In genomic region chr5:139403787-139404483, GRCh38 we compare ENCODE assay signal across 8 cellular contexts. TPM values are rescaled to one million over a fixed set of nuclear protein-coding genes. Genes with fewer than 3 reads are reported as not detected.
DNase-seq lines count a peak whose midpoint lies in the region; ATAC-seq, FAIRE-seq and TF ChIP-seq lines count a peak whose summit lies in the region.

A gene with protein sequence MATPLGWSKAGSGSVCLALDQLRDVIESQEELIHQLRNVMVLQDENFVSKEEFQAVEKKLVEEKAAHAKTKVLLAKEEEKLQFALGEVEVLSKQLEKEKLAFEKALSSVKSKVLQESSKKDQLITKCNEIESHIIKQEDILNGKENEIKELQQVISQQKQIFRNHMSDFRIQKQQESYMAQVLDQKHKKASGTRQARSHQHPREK (minus strand): TSS chr5:139404089. CDS start chr5:139404060, 29 bp downstream.

- H3K9me3 ChIP-seq in OCI-LY1 (ENCODE audit: low read length), result no peaks in the 10 kb centered on the region

- peak within 1 kb of the TSS; percentile 99 for H3K27ac Mint-ChIP-seq in endothelial cell (ENCODE audit: unreplicated experiment)

- peak within 1 kb of the TSS; percentile 89 for H3K27ac ChIP-seq in OCI-LY1 (ENCODE audit: low read depth, low read length, poor library complexity, severe bottlenecking)

- peaks cover 38% of the 10 kb centered on the region for H3K4me1 ChIP-seq in OCI-LY1 (ENCODE audit: insufficient read depth, low read length, severe bottlenecking)

- peaks cover 6% of the 10 kb centered on the region for H3K36me3 Mint-ChIP-seq in endothelial cell (ENCODE audit: low read depth, unreplicated experiment)

- H3K4me2 ChIP-seq in OCI-LY1 (ENCODE audit: low read length), result peak within 1 kb of the TSS; percentile 84

- peak within 1 kb of the TSS; percentile 8; the same call in 1 of the 2 replicates for H2AFZ ChIP-seq in OCI-LY1 (ENCODE audit: low read length)

- peak; percentile 80 for ATAC-seq in GM21526 (IDR thresholded peaks at IDR 0.05; ENCODE audit: low FRiP score, unreplicated experiment)

- TF ChIP-seq CTCF in D721Med (IDR thresholded peaks at IDR 0.05; ENCODE audit: insufficient read depth, missing control alignments) (no peak), OCI-LY1 (IDR thresholded peaks at IDR 0.05; ENCODE audit: low read length) (no peak), endothelial cell (IDR thresholded peaks at IDR 0.05; ENCODE audit: unreplicated experiment) (no peak)

- H3K27me3 ChIP-seq in OCI-LY1 (ENCODE audit: insufficient read depth, low read length), result no peaks in the 10 kb centered on the region

- peaks cover 6% of the 10 kb centered on the region for H3K27me3 Mint-ChIP-seq in endothelial cell (ENCODE audit: unreplicated experiment)

- peaks cover 23% of the 10 kb centered on the region for H3K4me1 Mint-ChIP-seq in endothelial cell (ENCODE audit: unreplicated experiment)

- peak within 1 kb of the TSS; percentile 90 for H3K4me3 Mint-ChIP-seq in endothelial cell (ENCODE audit: unreplicated experiment)

- no peaks in the 10 kb centered on the region for H3K9me2 ChIP-seq in OCI-LY1 (ENCODE audit: low read depth, low read length)

- DNase-seq in D721Med (ENCODE audit: insufficient read length, low spot score) (peak; percentile 90), HuH-7 (ENCODE audit: low spot score) (peak; percentile 94), activated T-cell treated with anti-CD3 and anti-CD28 coated beads for 1 hour (ENCODE audit: low read depth) (peak; percentile 97), endothelial cell (ENCODE audit: low spot score) (peak; percentile 96), midbrain (lab: John Stamatoyannopoulos, UW) (peak; percentile 98)
- peak; percentile 98 for DNase-seq in stimulated activated CD8-positive, alpha-beta memory T cell treated with anti-CD3 and anti-CD28 coated beads, Interleukin-15, amount 100 ng/mL, for 48 hours (ENCODE audit: low read depth in 2 of 2)

- peak within 1 kb of the TSS; percentile 58 for H3K9ac ChIP-seq in OCI-LY1 (ENCODE audit: low read length)

- no peaks in the 10 kb centered on the region for H3F3A ChIP-seq in OCI-LY1 (ENCODE audit: insufficient read depth, low read length)

- H3K79me2 ChIP-seq in OCI-LY1 (ENCODE audit: insufficient read depth, low read length), result no peaks in the 10 kb centered on the region

- H3K9me3 Mint-ChIP-seq in endothelial cell (ENCODE audit: unreplicated experiment), result no peaks in the 10 kb centered on the region

- no peak for FAIRE-seq in D721Med (lab: Jason Lieb, UNC)

- H3K4me3 ChIP-seq in OCI-LY1 (ENCODE audit: low read depth, low read length, poor library complexity, severe bottlenecking), result peak within 1 kb of the TSS; percentile 62

- H3K36me3 ChIP-seq in OCI-LY1 (ENCODE audit: insufficient read depth, low read length), result no peaks in the 10 kb centered on the region

- H4K20me1 ChIP-seq in OCI-LY1 (ENCODE audit: insufficient read depth, low read length), result no peaks in the 10 kb centered on the region

RNA-seq across cellular contexts. Expression of the gene that starts here (rescaled TPM):
- total RNA-seq in endothelial cell (ENCODE audit: unreplicated experiment), result 7.6 TPM

Comparison
In these comparisons a context has a peak if more than half of its experiments do, and no peak if none do; other contexts are left out.
1. Peak in every context shown above with its lines: DNase-seq, ATAC-seq, H3K4me3 ChIP-seq and H3K27ac ChIP-seq.